ENCODE assay signal across 1 cellular context in the genomic region with DNA sequence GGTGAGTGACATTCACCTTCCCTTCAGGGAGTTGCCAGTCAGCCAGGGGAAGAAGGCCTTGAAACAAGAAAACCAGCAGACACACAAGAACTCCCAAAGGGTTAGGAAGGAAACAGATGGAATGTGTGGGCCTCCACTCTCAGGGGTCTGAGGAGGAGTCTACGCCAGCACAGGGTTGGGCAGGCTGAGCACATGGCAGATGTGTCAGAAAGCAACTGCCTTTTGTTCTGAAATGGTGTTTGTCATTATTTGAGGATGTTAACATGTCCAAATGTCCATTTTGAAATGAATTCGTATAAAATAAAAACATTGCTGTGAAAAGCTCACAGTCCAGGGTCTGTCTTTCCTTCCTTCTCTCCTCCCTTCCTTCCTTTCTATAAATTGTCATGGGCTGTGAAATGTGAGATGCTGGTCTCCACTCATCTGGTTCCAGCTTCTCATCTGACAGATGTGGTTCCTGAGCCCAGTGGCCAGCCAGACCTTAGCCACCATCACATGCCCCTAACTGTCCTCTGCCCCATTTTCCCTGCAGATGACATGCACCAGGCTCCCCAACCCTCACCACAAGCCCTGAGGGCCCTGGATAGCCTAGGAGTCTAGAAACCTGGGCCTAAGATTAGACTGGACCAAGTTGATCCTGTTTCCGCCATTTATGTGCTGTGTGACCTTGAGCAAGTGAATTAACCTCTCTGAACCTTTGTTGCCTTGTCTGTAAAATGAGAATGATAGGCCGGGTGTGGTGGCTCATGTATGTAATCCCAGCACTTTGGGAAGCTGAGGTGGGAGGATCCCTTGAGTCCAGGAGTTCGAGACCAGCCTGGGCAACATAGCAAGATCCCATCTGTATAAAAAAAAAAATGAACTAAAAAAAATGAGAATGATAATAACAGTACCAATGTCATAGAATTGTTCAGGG.
TF ChIP-seq lines count a peak whose summit lies in the region.

No MANE protein-coding gene starts in this region.

TF ChIP-seq in K562, 482 proteins besides CTCF, POLR2A, EP300 and RAD21 (continued from another document and continues in another):
- TF ChIP-seq, protein P1, sequence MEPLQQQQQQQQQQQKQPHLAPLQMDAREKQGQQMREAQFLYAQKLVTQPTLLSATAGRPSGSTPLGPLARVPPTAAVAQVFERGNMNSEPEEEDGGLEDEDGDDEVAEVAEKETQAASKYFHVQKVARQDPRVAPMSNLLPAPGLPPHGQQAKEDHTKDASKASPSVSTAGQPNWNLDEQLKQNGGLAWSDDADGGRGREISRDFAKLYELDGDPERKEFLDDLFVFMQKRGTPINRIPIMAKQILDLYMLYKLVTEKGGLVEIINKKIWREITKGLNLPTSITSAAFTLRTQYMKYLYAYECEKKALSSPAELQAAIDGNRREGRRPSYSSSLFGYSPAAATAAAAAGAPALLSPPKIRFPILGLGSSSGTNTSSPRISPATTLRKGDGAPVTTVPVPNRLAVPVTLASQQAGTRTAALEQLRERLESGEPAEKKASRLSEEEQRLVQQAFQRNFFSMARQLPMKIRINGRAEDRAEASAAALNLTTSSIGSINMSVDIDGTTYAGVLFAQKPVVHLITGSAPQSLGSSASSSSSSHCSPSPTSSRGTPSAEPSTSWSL (CRISPR knock-in tag; IDR thresholded peaks at IDR 0.05; ENCODE audit: borderline replicate concordance), result no peak
- TF ChIP-seq ATF6 (CRISPR knock-in tag; IDR thresholded peaks at IDR 0.05) (no peak), DIDO1 (tag; IDR thresholded peaks at IDR 0.05; ENCODE audit: low read depth) (no peak), ZNF324 (CRISPR knock-in tag; IDR thresholded peaks at IDR 0.05) (no peak), MCM2 (IDR thresholded peaks at IDR 0.05; ENCODE audit: low read depth) (no peak), ZNF436 (CRISPR knock-in tag; IDR thresholded peaks at IDR 0.05) (no peak), PTBP1 (IDR thresholded peaks at IDR 0.05; ENCODE audit: low read depth, low read length) (no peak), SMARCA5 (IDR thresholded peaks at IDR 0.05) (peak; percentile 60; the same call in 1 of the 2 replicates), CLOCK (CRISPR knock-in tag; IDR thresholded peaks at IDR 0.05; ENCODE audit: borderline replicate concordance) (no peak), ESRRA (IDR thresholded peaks at IDR 0.05; ENCODE audit: borderline replicate concordance, low read depth) (no peak), ZNF408 (CRISPR knock-in tag; IDR thresholded peaks at IDR 0.05; ENCODE audit: low read depth) (no peak), ELF1 (tag; IDR thresholded peaks at IDR 0.05) (no peak), MAX (CRISPR knock-in tag; IDR thresholded peaks at IDR 0.05) (no peak), HDAC6 (IDR thresholded peaks at IDR 0.05; ENCODE audit: low read depth, low read length) (no peak), ZNF121 (CRISPR knock-in tag; conservative IDR thresholded peaks at IDR 0.05) (peak; percentile 82), ZNF655 (CRISPR knock-in tag; IDR thresholded peaks at IDR 0.05) (no peak), ZNF143 (CRISPR knock-in tag; IDR thresholded peaks at IDR 0.05) (no peak), EGR1 (conservative IDR thresholded peaks at IDR 0.05) (no peak), KDM1A (IDR thresholded peaks at IDR 0.05) (peak in 1 of 2 experiments; percentile 64; a peak in 2 of 4 replicates), ZNF197 (CRISPR knock-in tag; IDR thresholded peaks at IDR 0.05; ENCODE audit: low read depth) (no peak), NONO (IDR thresholded peaks at IDR 0.05; ENCODE audit: low read depth in 2 of 2, low read length in 1 of 2) (no peak), ZBTB26 (CRISPR knock-in tag; IDR thresholded peaks at IDR 0.05) (no peak), HNRNPL (IDR thresholded peaks at IDR 0.05; ENCODE audit: low read depth, low read length) (no peak), GMEB1 (CRISPR knock-in tag; IDR thresholded peaks at IDR 0.05) (no peak), ZFP1 (CRISPR knock-in tag; IDR thresholded peaks at IDR 0.05) (no peak), SIRT6 (IDR thresholded peaks at IDR 0.05; ENCODE audit: low read depth, low read length) (no peak), STAG1 (CRISPR knock-in tag; IDR thresholded peaks at IDR 0.05; ENCODE audit: borderline replicate concordance) (no peak), ZNF830 (CRISPR knock-in tag; IDR thresholded peaks at IDR 0.05) (no peak), PML (IDR thresholded peaks at IDR 0.05; ENCODE audit: low read length) (no peak), OTX1 (CRISPR knock-in tag; IDR thresholded peaks at IDR 0.05) (no peak)
- TF ChIP-seq, protein P2, sequence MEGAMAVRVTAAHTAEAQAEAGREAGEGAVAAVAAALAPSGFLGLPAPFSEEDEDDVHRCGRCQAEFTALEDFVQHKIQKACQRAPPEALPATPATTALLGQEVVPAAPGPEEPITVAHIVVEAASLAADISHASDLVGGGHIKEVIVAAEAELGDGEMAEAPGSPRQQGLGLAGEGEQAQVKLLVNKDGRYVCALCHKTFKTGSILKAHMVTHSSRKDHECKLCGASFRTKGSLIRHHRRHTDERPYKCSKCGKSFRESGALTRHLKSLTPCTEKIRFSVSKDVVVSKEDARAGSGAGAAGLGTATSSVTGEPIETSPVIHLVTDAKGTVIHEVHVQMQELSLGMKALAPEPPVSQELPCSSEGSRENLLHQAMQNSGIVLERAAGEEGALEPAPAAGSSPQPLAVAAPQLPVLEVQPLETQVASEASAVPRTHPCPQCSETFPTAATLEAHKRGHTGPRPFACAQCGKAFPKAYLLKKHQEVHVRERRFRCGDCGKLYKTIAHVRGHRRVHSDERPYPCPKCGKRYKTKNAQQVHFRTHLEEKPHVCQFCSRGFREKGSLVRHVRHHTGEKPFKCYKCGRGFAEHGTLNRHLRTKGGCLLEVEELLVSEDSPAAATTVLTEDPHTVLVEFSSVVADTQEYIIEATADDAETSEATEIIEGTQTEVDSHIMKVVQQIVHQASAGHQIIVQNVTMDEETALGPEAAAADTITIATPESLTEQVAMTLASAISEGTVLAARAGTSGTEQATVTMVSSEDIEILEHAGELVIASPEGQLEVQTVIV (CRISPR knock-in tag; IDR thresholded peaks at IDR 0.05; ENCODE audit: borderline replicate concordance), result no peak
- TF ChIP-seq, protein P3, sequence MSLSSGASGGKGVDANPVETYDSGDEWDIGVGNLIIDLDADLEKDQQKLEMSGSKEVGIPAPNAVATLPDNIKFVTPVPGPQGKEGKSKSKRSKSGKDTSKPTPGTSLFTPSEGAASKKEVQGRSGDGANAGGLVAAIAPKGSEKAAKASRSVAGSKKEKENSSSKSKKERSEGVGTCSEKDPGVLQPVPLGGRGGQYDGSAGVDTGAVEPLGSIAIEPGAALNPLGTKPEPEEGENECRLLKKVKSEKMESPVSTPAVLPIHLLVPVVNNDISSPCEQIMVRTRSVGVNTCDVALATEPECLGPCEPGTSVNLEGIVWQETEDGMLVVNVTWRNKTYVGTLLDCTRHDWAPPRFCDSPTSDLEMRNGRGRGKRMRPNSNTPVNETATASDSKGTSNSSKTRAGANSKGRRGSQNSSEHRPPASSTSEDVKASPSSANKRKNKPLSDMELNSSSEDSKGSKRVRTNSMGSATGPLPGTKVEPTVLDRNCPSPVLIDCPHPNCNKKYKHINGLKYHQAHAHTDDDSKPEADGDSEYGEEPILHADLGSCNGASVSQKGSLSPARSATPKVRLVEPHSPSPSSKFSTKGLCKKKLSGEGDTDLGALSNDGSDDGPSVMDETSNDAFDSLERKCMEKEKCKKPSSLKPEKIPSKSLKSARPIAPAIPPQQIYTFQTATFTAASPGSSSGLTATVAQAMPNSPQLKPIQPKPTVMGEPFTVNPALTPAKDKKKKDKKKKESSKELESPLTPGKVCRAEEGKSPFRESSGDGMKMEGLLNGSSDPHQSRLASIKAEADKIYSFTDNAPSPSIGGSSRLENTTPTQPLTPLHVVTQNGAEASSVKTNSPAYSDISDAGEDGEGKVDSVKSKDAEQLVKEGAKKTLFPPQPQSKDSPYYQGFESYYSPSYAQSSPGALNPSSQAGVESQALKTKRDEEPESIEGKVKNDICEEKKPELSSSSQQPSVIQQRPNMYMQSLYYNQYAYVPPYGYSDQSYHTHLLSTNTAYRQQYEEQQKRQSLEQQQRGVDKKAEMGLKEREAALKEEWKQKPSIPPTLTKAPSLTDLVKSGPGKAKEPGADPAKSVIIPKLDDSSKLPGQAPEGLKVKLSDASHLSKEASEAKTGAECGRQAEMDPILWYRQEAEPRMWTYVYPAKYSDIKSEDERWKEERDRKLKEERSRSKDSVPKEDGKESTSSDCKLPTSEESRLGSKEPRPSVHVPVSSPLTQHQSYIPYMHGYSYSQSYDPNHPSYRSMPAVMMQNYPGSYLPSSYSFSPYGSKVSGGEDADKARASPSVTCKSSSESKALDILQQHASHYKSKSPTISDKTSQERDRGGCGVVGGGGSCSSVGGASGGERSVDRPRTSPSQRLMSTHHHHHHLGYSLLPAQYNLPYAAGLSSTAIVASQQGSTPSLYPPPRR (CRISPR knock-in tag; IDR thresholded peaks at IDR 0.05; ENCODE audit: borderline replicate concordance), result no peak
- TF ChIP-seq, protein P4, sequence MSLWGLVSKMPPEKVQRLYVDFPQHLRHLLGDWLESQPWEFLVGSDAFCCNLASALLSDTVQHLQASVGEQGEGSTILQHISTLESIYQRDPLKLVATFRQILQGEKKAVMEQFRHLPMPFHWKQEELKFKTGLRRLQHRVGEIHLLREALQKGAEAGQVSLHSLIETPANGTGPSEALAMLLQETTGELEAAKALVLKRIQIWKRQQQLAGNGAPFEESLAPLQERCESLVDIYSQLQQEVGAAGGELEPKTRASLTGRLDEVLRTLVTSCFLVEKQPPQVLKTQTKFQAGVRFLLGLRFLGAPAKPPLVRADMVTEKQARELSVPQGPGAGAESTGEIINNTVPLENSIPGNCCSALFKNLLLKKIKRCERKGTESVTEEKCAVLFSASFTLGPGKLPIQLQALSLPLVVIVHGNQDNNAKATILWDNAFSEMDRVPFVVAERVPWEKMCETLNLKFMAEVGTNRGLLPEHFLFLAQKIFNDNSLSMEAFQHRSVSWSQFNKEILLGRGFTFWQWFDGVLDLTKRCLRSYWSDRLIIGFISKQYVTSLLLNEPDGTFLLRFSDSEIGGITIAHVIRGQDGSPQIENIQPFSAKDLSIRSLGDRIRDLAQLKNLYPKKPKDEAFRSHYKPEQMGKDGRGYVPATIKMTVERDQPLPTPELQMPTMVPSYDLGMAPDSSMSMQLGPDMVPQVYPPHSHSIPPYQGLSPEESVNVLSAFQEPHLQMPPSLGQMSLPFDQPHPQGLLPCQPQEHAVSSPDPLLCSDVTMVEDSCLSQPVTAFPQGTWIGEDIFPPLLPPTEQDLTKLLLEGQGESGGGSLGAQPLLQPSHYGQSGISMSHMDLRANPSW (CRISPR knock-in tag; IDR thresholded peaks at IDR 0.05), result no peak
